In genomic region chrX:26789751-26790150, GRCh38 we compare ENCODE assay signal across 26 cellular contexts.
"Had no signal": no experiment of that assay in that cellular context is flagged by ENCODE, and none has a peak within 500 bp of the region (broad histone marks: within the 10 kb centered on the region; RNA-seq: fewer than 3 reads in every experiment).

No MANE protein-coding gene starts in this region.

- H3K4me1 ChIP-seq: colonic mucosa, neural progenitor cell, parathyroid adenoma, spleen, testis, tibial artery had no signal

- H3K27me3 Mint-ChIP-seq: dendritic cell treated with granulocyte-macrophage colony-stimulating factor and Interleukin-4, amounts not matched to agents 40 ng/mL and 50 ng/mL, for 4 days; effector memory CD8-positive, alpha-beta T cell; naive B cell; natural killer cell treated with Interleukin-12 subunit alpha and Interleukin-12 subunit beta and Interleukin-15 and Interleukin-18, amount 100 ng/mL, for 72 hours; progenitor cell of endocrine pancreas; stimulated activated memory B cell treated with anti-CD40 and anti-IgM and Interleukin-4, amounts not matched to agents 10 μg/mL and 1 μg/mL and 100 μg/mL, for 72 hours; type B pancreatic cell had no signal

- DNase-seq: colonic mucosa; effector memory CD8-positive, alpha-beta T cell; head of caudate nucleus; kidney; mesenchymal stem cell; mucosa of descending colon; naive B cell; right cardiac atrium; spleen; stimulated activated CD4-positive, alpha-beta T cell treated with anti-CD3 and anti-CD28 coated beads, Interleukin-4, amount 100 ng/mL, for 4 hours; stimulated activated naive CD8-positive, alpha-beta T cell treated with anti-CD3 and anti-CD28 coated beads, Interleukin-15, Interleukin-2, amounts not matched to agents 100 U/mL and 50 U/mL, for 24 hours; substantia nigra; testis; tibial artery had no signal

- H3K9me3 Mint-ChIP-seq: dendritic cell treated with granulocyte-macrophage colony-stimulating factor and Interleukin-4, amounts not matched to agents 40 ng/mL and 50 ng/mL, for 4 days; effector memory CD8-positive, alpha-beta T cell; natural killer cell treated with Interleukin-12 subunit alpha and Interleukin-12 subunit beta and Interleukin-15 and Interleukin-18, amount 100 ng/mL, for 72 hours; neural progenitor cell; stimulated activated memory B cell treated with anti-CD40 and anti-IgM and Interleukin-4, amounts not matched to agents 10 μg/mL and 1 μg/mL and 100 μg/mL, for 72 hours; type B pancreatic cell had no signal

- H3K79me2 ChIP-seq: parathyroid adenoma had no signal

- H3K27ac ChIP-seq: colonic mucosa, neural progenitor cell, parathyroid adenoma, skin epidermis, spleen, testis, tibial artery had no signal

- H3K27me3 ChIP-seq: colonic mucosa, neural progenitor cell, spleen, testis, tibial artery had no signal

- H3K4me3 Mint-ChIP-seq: dendritic cell treated with granulocyte-macrophage colony-stimulating factor and Interleukin-4, amounts not matched to agents 40 ng/mL and 50 ng/mL, for 4 days; effector memory CD8-positive, alpha-beta T cell; mesothelial cell of epicardium; naive B cell; natural killer cell treated with Interleukin-12 subunit alpha and Interleukin-12 subunit beta and Interleukin-15 and Interleukin-18, amount 100 ng/mL, for 72 hours; neural progenitor cell; stimulated activated memory B cell treated with anti-CD40 and anti-IgM and Interleukin-4, amounts not matched to agents 10 μg/mL and 1 μg/mL and 100 μg/mL, for 72 hours; type B pancreatic cell had no signal

- H3K9me3 ChIP-seq: colonic mucosa, mucosa of descending colon, spleen, testis, tibial artery had no signal

- H3K4me2 ChIP-seq: neural progenitor cell had no signal

- H3K36me3 Mint-ChIP-seq: mesothelial cell of epicardium; naive B cell; natural killer cell treated with Interleukin-12 subunit alpha and Interleukin-12 subunit beta and Interleukin-15 and Interleukin-18, amount 100 ng/mL, for 72 hours; neural progenitor cell; stimulated activated memory B cell treated with anti-CD40 and anti-IgM and Interleukin-4, amounts not matched to agents 10 μg/mL and 1 μg/mL and 100 μg/mL, for 72 hours; type B pancreatic cell had no signal

- H3K4me1 Mint-ChIP-seq: naive B cell; neural progenitor cell; stimulated activated memory B cell treated with anti-CD40 and anti-IgM and Interleukin-4, amounts not matched to agents 10 μg/mL and 1 μg/mL and 100 μg/mL, for 72 hours had no signal

- H3K4me3 ChIP-seq: colonic mucosa, lung, mucosa of descending colon, neural progenitor cell, skin epidermis, spleen, testis, tibial artery had no signal

- H3K36me3 ChIP-seq: colonic mucosa, neural progenitor cell, spleen, tibial artery had no signal

- H3K9ac ChIP-seq: neural progenitor cell, parathyroid adenoma had no signal

- H3K27ac Mint-ChIP-seq: dendritic cell treated with granulocyte-macrophage colony-stimulating factor and Interleukin-4, amounts not matched to agents 40 ng/mL and 50 ng/mL, for 4 days; effector memory CD8-positive, alpha-beta T cell; mesothelial cell of epicardium; naive B cell; natural killer cell treated with Interleukin-12 subunit alpha and Interleukin-12 subunit beta and Interleukin-15 and Interleukin-18, amount 100 ng/mL, for 72 hours; neural progenitor cell; progenitor cell of endocrine pancreas; stimulated activated memory B cell treated with anti-CD40 and anti-IgM and Interleukin-4, amounts not matched to agents 10 μg/mL and 1 μg/mL and 100 μg/mL, for 72 hours; type B pancreatic cell had no signal

- H2AFZ ChIP-seq: neural progenitor cell, parathyroid adenoma had no signal

- ATAC-seq: effector memory CD8-positive, alpha-beta T cell; esophagus mucosa; left lobe of liver; mucosa of descending colon; natural killer cell treated with Interleukin-12 subunit alpha and Interleukin-12 subunit beta and Interleukin-15 and Interleukin-18, amount 100 ng/mL, for 72 hours; right cardiac atrium; stimulated activated memory B cell treated with anti-CD40 and anti-IgM and Interleukin-4, amounts not matched to agents 10 μg/mL and 1 μg/mL and 100 μg/mL, for 72 hours; stimulated activated naive CD8-positive, alpha-beta T cell treated with anti-CD3 and anti-CD28 coated beads, Interleukin-15, Interleukin-2, amounts not matched to agents 100 U/mL and 50 U/mL, for 24 hours had no signal
